In the genomic region with DNA sequence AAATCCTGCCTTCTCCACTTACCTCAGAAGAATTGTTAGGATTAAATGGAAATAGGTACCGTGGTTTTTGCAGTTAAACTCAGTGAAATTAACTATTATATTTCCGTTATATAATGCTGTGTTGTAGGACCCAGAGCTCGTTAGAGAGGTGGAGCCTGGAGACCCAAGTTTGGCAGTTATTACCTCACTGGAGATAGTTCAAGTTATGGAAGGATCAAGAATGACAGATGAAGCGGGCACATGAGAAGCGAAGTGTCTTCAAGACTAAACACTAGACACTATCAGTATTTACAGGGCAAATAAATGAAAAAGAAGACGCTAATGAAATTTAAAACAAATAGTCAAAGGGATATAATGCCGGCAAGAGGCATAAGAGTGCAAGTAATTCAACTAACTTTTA, we compare ENCODE assay signal across 8 cellular contexts. TPM values are rescaled to one million over a fixed set of nuclear protein-coding genes. Genes with fewer than 3 reads are reported as not detected.
DNase-seq lines count a peak whose midpoint lies in the region; ATAC-seq, FAIRE-seq and TF ChIP-seq lines count a peak whose summit lies in the region.

No MANE protein-coding gene starts in this region.

- H3K9me3 Mint-ChIP-seq in natural killer cell = no peaks in the 10 kb centered on the region

- peak overlapping the region; percentile 100 for H3K27ac Mint-ChIP-seq in natural killer cell

- H3K4me3 Mint-ChIP-seq in natural killer cell = peak overlapping the region; percentile 99

- no peak for TF ChIP-seq CTCF in C4-2B (conservative IDR thresholded peaks at IDR 0.05)
- TF ChIP-seq CTCF in coronary artery (IDR thresholded peaks at IDR 0.05) = no peak
- no peak for TF ChIP-seq CTCF in natural killer cell (IDR thresholded peaks at IDR 0.05)
- no peak for TF ChIP-seq CTCF in D721Med (IDR thresholded peaks at IDR 0.05; ENCODE audit: insufficient read depth, missing control alignments)

- FAIRE-seq in D721Med (lab: Jason Lieb, UNC) (no peak), GM12892 (lab: Jason Lieb, UNC) (no peak)

- ATAC-seq in natural killer cell (no peak), HG02588 (IDR thresholded peaks at IDR 0.05; ENCODE audit: unreplicated experiment) (no peak)

- no peaks in the 10 kb centered on the region for H3K36me3 Mint-ChIP-seq in natural killer cell

- DNase-seq in MV-4-11 (lab: John Stamatoyannopoulos, UW) (peak; percentile 3), coronary artery (ENCODE audit: low spot score) (no peak), natural killer cell (no peak), D721Med (ENCODE audit: insufficient read length, low spot score) (no peak), GF-D8 (lab: John Stamatoyannopoulos, UW) (no peak), GM12892 (ENCODE audit: insufficient read length) (no peak)

- H3K27me3 Mint-ChIP-seq in natural killer cell (ENCODE audit: low read depth in 2 of 2) = no peaks in the 10 kb centered on the region

- peak overlapping the region; percentile 81 for H3K4me3 ChIP-seq in coronary artery

- H3K27ac ChIP-seq in C4-2B (peak overlapping the region; percentile 93), coronary artery (peak overlapping the region in 1 of 2 donors; percentile 93)

- TF ChIP-seq POLR2A in GM12892 (IDR thresholded peaks at IDR 0.05; ENCODE audit: low read depth, low read length) = no peak

- intact Hi-C loops in natural killer cell (cut with micrococcal nuclease) = loop anchor here (2.0 to 5.0 kb wide), 2 partner anchors 975 to 1529 kb away; a partner anchor contains a TSS

- peaks cover 47 to 52% of the 10 kb centered on the region in 2 donors for H3K4me1 Mint-ChIP-seq in natural killer cell

RNA-seq across cellular contexts. Expression of a gene that starts 0.9 kb away (rescaled TPM):
- 10 to 100 TPM; 14.9 to 20.3 (median 16.1) TPM for total RNA-seq in natural killer cell
- polyA plus RNA-seq in GM12892 (2012; ENCODE audit: missing spikeins) = 19.2 TPM
